In genomic region chr5:139668924-139669680, GRCh38 we compare ENCODE assay signal across 8 cellular contexts. TPM values are rescaled to one million over a fixed set of nuclear protein-coding genes. Genes with fewer than 3 reads are reported as not detected.
DNase-seq lines count a peak whose midpoint lies in the region; ATAC-seq lines count a peak whose summit lies in the region.

No MANE protein-coding gene starts in this region.

- POLR2A ChIA-PET in T-cell (lab: Charles Lee) = interaction anchor here in 1 of 2 donors (0.5 kb wide), 1 partner anchor 89 kb away, joined by 5 read pairs; no protein-coding TSS in a partner anchor

- peak; percentile 10 for DNase-seq in NCI-H1694 treated with DMSO at 0.1 percent for 48 hours (lab: John Stamatoyannopoulos, UW)
- DNase-seq in NCI-H1694 (lab: John Stamatoyannopoulos, UW) = no peak
- DNase-seq in T-cell = no peak
- DNase-seq in left ventricle myocardium superior = no peak
- no peak for DNase-seq in stimulated activated naive CD8-positive, alpha-beta T cell treated with anti-CD3 and anti-CD28 coated beads, Interleukin-15, amount 100 ng/mL, for 72 hours
- no peak for DNase-seq in EL
- no peak for DNase-seq in germinal center (ENCODE audit: low spot score)

- H3K4me1 Mint-ChIP-seq in T-cell = peaks cover 26 to 54% (median 41%) of the 10 kb centered on the region in 3 donors
- H3K4me1 Mint-ChIP-seq in stimulated activated naive CD8-positive, alpha-beta T cell treated with anti-CD3 and anti-CD28 coated beads, Interleukin-15, amount 100 ng/mL, for 72 hours = peaks cover 69% of the 10 kb centered on the region

- intact Hi-C loops in left ventricle myocardium superior (cut with micrococcal nuclease) = no loop called here

- ATAC-seq in T-cell (replicated peaks in 1 of 4) = no peak
- ATAC-seq in left ventricle myocardium superior = peak; percentile 3
- ATAC-seq in stimulated activated naive CD8-positive, alpha-beta T cell treated with anti-CD3 and anti-CD28 coated beads, Interleukin-15, amount 100 ng/mL, for 72 hours = no peak
- ATAC-seq in HG03460 (IDR thresholded peaks at IDR 0.05; ENCODE audit: unreplicated experiment) = no peak

- H3K9me3 Mint-ChIP-seq in T-cell = no peaks in the 10 kb centered on the region
- no peaks in the 10 kb centered on the region for H3K9me3 Mint-ChIP-seq in stimulated activated naive CD8-positive, alpha-beta T cell treated with anti-CD3 and anti-CD28 coated beads, Interleukin-15, amount 100 ng/mL, for 72 hours

- H3K36me3 Mint-ChIP-seq in T-cell = no peaks in the 10 kb centered on the region

- H3K4me3 Mint-ChIP-seq in T-cell = peak overlapping the region; percentile 70 to 79 (median 73)
- peak overlapping the region; percentile 78 to 87 for H3K4me3 Mint-ChIP-seq in stimulated activated naive CD8-positive, alpha-beta T cell treated with anti-CD3 and anti-CD28 coated beads, Interleukin-15, amount 100 ng/mL, for 72 hours

- H3K27me3 Mint-ChIP-seq in T-cell = peaks cover 0 to 3% of the 10 kb centered on the region in 2 donors
- H3K27me3 Mint-ChIP-seq in stimulated activated naive CD8-positive, alpha-beta T cell treated with anti-CD3 and anti-CD28 coated beads, Interleukin-15, amount 100 ng/mL, for 72 hours = no peaks in the 10 kb centered on the region

- peak overlapping the region; percentile 47 to 84 for H3K27ac Mint-ChIP-seq in T-cell
- H3K27ac Mint-ChIP-seq in stimulated activated naive CD8-positive, alpha-beta T cell treated with anti-CD3 and anti-CD28 coated beads, Interleukin-15, amount 100 ng/mL, for 72 hours = no peak overlapping the region

- CTCF ChIA-PET in T-cell (lab: Charles Lee) = interaction anchor here (0.6 to 1.2 kb wide), 3 partner anchors 35 to 155 kb away, joined by 3 read pairs; no protein-coding TSS in a partner anchor

RNA-seq across cellular contexts. Expression of gene CXXC5, which starts 21.0 kb away (rescaled TPM):
- total RNA-seq in T-cell (1 to 10 TPM; 5.1 to 7.6 (median 6.2) TPM), left ventricle myocardium superior (75.7 TPM)

Comparison
In these comparisons a context has a peak if more than half of its experiments do, and no peak if none do; other contexts are left out.
1. H3K27ac Mint-ChIP-seq: peak in T-cell (2 of 2); none in stimulated activated naive CD8-positive, alpha-beta T cell treated with anti-CD3 and anti-CD28 coated beads, Interleukin-15, amount 100 ng/mL, for 72 hours (0 of 2).